ENCODE assay signal across 30 cellular contexts in the genomic region with DNA sequence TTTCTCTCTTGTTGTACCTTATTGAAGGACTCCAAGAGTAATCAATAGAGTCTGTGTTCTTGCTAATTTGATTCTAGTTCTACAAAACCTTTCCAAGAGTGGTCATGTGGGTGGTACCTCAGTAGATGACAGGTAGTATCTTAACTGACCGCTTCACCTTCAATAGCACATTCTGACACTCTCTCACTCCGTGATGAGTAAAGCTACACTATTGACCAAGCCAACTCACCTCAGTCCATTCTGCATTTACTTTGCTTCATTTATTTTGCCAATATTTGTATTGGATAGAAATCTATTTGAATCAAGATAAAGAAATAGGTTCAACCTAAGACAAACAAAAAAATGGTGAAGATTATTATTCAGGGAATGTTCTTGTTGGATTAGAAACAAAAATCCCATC.
"Had no signal": no experiment of that assay in that cellular context is flagged by ENCODE, and none has a peak within 500 bp of the region (broad histone marks: within the 10 kb centered on the region; RNA-seq: fewer than 3 reads in every experiment).

No MANE protein-coding gene starts in this region.

- H3K4me1 Mint-ChIP-seq: nephron; neural progenitor cell; stimulated activated memory B cell treated with anti-CD40 and anti-IgM and Interleukin-4, amounts not matched to agents 10 μg/mL and 1 μg/mL and 100 μg/mL, for 72 hours; stimulated activated naive CD8-positive, alpha-beta T cell treated with anti-CD3 and anti-CD28 coated beads, Interleukin-15, amount 100 ng/mL, for 72 hours had no signal

- DNase-seq: natural killer cell; occipital lobe; ovary; posterior cingulate gyrus; psoas muscle; right cardiac atrium; spleen; stimulated activated CD4-positive, alpha-beta T cell treated with anti-CD3 and anti-CD28 coated beads, Interleukin-12 subunit alpha, Interleukin-12 subunit beta, amount 100 ng/mL, for 4 hours; stimulated activated CD4-positive, alpha-beta T cell treated with anti-CD3 and anti-CD28 coated beads, Interleukin-1b, Interleukin-23, amount 100 ng/mL, for 48 hours; stimulated activated CD4-positive, alpha-beta T cell treated with anti-CD3 and anti-CD28 coated beads, Interleukin-4, amount 100 ng/mL, for 1 hour; stimulated activated CD4-positive, alpha-beta T cell treated with anti-CD3 and anti-CD28 coated beads, Interleukin-4, amount 100 ng/mL, for 4 hours; stimulated activated CD8-positive, alpha-beta memory T cell treated with anti-CD3 and anti-CD28 coated beads, Interleukin-4, amount 100 ng/mL, for 48 hours; stimulated activated naive CD4-positive, alpha-beta T cell; stimulated activated naive CD8-positive, alpha-beta T cell treated with anti-CD3 and anti-CD28 coated beads, Interleukin-15, amount 100 ng/mL, for 72 hours; stimulated activated naive CD8-positive, alpha-beta T cell treated with anti-CD3 and anti-CD28 coated beads, Interleukin-15, Interleukin-2, amounts not matched to agents 100 U/mL and 50 U/mL, for 24 hours; substantia nigra; testis; tibial artery; transverse colon; upper lobe of right lung; uterus had no signal

- H3K9me3 Mint-ChIP-seq: neural progenitor cell, type B pancreatic cell had no signal

- H3K36me3 Mint-ChIP-seq: natural killer cell; stimulated activated memory B cell treated with anti-CD40 and anti-IgM and Interleukin-4, amounts not matched to agents 10 μg/mL and 1 μg/mL and 100 μg/mL, for 72 hours had no signal

- H2AFZ ChIP-seq: neural progenitor cell, parathyroid adenoma had no signal

- H3K27ac Mint-ChIP-seq: natural killer cell; nephron; neural progenitor cell; progenitor cell of endocrine pancreas; stimulated activated memory B cell treated with anti-CD40 and anti-IgM and Interleukin-4, amounts not matched to agents 10 μg/mL and 1 μg/mL and 100 μg/mL, for 72 hours; stimulated activated naive CD8-positive, alpha-beta T cell treated with anti-CD3 and anti-CD28 coated beads, Interleukin-15, amount 100 ng/mL, for 72 hours; type B pancreatic cell had no signal

- H3K4me3 ChIP-seq: neural progenitor cell, ovary, psoas muscle, skin epidermis, smooth muscle cell, spleen, suprapubic skin, testis, tibial artery, transverse colon, upper lobe of right lung, uterus had no signal

- H3K27me3 ChIP-seq: neural progenitor cell, ovary, spleen, suprapubic skin, testis, tibial artery, transverse colon, upper lobe of right lung, uterus had no signal

- H3K27me3 Mint-ChIP-seq: progenitor cell of endocrine pancreas; stimulated activated memory B cell treated with anti-CD40 and anti-IgM and Interleukin-4, amounts not matched to agents 10 μg/mL and 1 μg/mL and 100 μg/mL, for 72 hours; stimulated activated naive CD8-positive, alpha-beta T cell treated with anti-CD3 and anti-CD28 coated beads, Interleukin-15, amount 100 ng/mL, for 72 hours; type B pancreatic cell had no signal

- H3K4me3 Mint-ChIP-seq: natural killer cell; nephron; neural progenitor cell; stimulated activated memory B cell treated with anti-CD40 and anti-IgM and Interleukin-4, amounts not matched to agents 10 μg/mL and 1 μg/mL and 100 μg/mL, for 72 hours; stimulated activated naive CD8-positive, alpha-beta T cell treated with anti-CD3 and anti-CD28 coated beads, Interleukin-15, amount 100 ng/mL, for 72 hours; type B pancreatic cell had no signal

- H3K4me2 ChIP-seq: neural progenitor cell, smooth muscle cell had no signal

- H3K27ac ChIP-seq: neural progenitor cell, ovary, parathyroid adenoma, psoas muscle, skin epidermis, spleen, suprapubic skin, testis, tibial artery, transverse colon, upper lobe of right lung, uterus had no signal

- H3K36me3 ChIP-seq: neural progenitor cell, ovary, spleen, suprapubic skin, tibial artery, transverse colon, upper lobe of right lung, uterus had no signal

- ATAC-seq: natural killer cell; psoas muscle; stimulated activated memory B cell treated with anti-CD40 and anti-IgM and Interleukin-4, amounts not matched to agents 10 μg/mL and 1 μg/mL and 100 μg/mL, for 72 hours; stimulated activated naive CD8-positive, alpha-beta T cell treated with anti-CD3 and anti-CD28 coated beads, Interleukin-15, amount 100 ng/mL, for 72 hours; stimulated activated naive CD8-positive, alpha-beta T cell treated with anti-CD3 and anti-CD28 coated beads, Interleukin-15, Interleukin-2, amounts not matched to agents 100 U/mL and 50 U/mL, for 24 hours; upper lobe of right lung had no signal

- H3K79me2 ChIP-seq: parathyroid adenoma had no signal

- H3K4me1 ChIP-seq: neural progenitor cell, parathyroid adenoma, psoas muscle, spleen, testis, transverse colon, upper lobe of right lung, uterus had no signal

- H3K9me3 ChIP-seq: ovary, psoas muscle, suprapubic skin, testis, tibial artery, transverse colon, upper lobe of right lung, uterus had no signal
